Comparison of ENCODE assay signal across 8 cellular contexts in genomic region chr11:65420506-65421203, GRCh38. TPM values are rescaled to one million over a fixed set of nuclear protein-coding genes. Genes with fewer than 3 reads are reported as not detected.
A peak's percentile ranks its signal among the peaks of the same experiment; 100 is the strongest.
DNase-seq lines count a peak whose midpoint lies in the region; ATAC-seq, FAIRE-seq and TF ChIP-seq lines count a peak whose summit lies in the region.

No MANE protein-coding gene starts in this region.

- no peak for TF ChIP-seq RAD21 in A549 (conservative IDR thresholded peaks at IDR 0.05 in 1 of 2, IDR thresholded peaks at IDR 0.05 in 1 of 2)

- in situ Hi-C loops in mammary epithelial cell (cut with MboI; ENCODE audit: low sequenced_read_pairs in 2 of 2) = no loop called here

- H3K27me3 ChIP-seq in Karpas-422 (ENCODE audit: low read length) = no peaks in the 10 kb centered on the region
- no peaks in the 10 kb centered on the region for H3K27me3 ChIP-seq in mammary epithelial cell (ENCODE audit: insufficient read depth, low read length)
- H3K27me3 ChIP-seq in muscle layer of duodenum (ENCODE audit: low read depth, low read length) = no peaks in the 10 kb centered on the region

- no peak for TF ChIP-seq POLR2A in A549 (IDR thresholded peaks at IDR 0.05; ENCODE audit: low read length)

- WGBS in A549 (ENCODE audit: missing lambda C conversion rate) = 20% methylated on average over 6 of the region's 6 CpGs
- 19% methylated on average over 6 of the region's 6 CpGs for WGBS in mammary epithelial cell (ENCODE audit: low coverage, missing lambda C conversion rate)

- DNase-seq in A549 (ENCODE audit: low read depth in 1 of 2, low spot score in 1 of 2) = no peak
- DNase-seq in Karpas-422 = peak; percentile 55
- no peak for DNase-seq in mammary epithelial cell
- no peak for DNase-seq in NCI-H146 (lab: John Stamatoyannopoulos, UW)
- DNase-seq in AG20443 (ENCODE audit: low spot score) = no peak

- no peak for TF ChIP-seq CTCF in A549 (IDR thresholded peaks at IDR 0.05)
- TF ChIP-seq CTCF in mammary epithelial cell (conservative IDR thresholded peaks at IDR 0.05 in 1 of 2, IDR thresholded peaks at IDR 0.05 in 1 of 2; ENCODE audit: extremely low read depth in 1 of 2, insufficient read depth in 1 of 2, low read depth in 1 of 2, low read length in 2 of 2) = no peak

- no peak overlapping the region for H2AFZ ChIP-seq in Karpas-422 (ENCODE audit: low read length)
- H2AFZ ChIP-seq in mammary epithelial cell (ENCODE audit: low read depth, low read length) = no peak overlapping the region

- BruUV-seq in mammary epithelial cell (replicated peaks; lab: Mats Ljungman, UMichigan) = no TSS peak

- H4K20me1 ChIP-seq in Karpas-422 (ENCODE audit: insufficient read depth, low read depth, low read length) (peaks cover 26% of the 10 kb centered on the region), mammary epithelial cell (ENCODE audit: insufficient read depth, low read length) (peaks cover 5% of the 10 kb centered on the region)

- H3K9me2 ChIP-seq in Karpas-422 (replicated peaks; ENCODE audit: insufficient read depth, low read length) = no peaks in the 10 kb centered on the region

- dilution Hi-C loops in mammary epithelial cell (cut with HindIII; ENCODE audit: low sequenced_read_pairs) = loop anchor here (5.0 kb wide), 2 partner anchors 48 to 77 kb away; partner anchors contain the start of gene MALAT1

- H3K4me1 ChIP-seq in A549 = peaks cover 50% of the 10 kb centered on the region
- peaks cover 90% of the 10 kb centered on the region for H3K4me1 ChIP-seq in Karpas-422 (ENCODE audit: low read length)
- peaks cover 57% of the 10 kb centered on the region for H3K4me1 ChIP-seq in mammary epithelial cell (ENCODE audit: insufficient read depth, low read length)
- H3K4me1 ChIP-seq in muscle layer of duodenum (ENCODE audit: control insufficient read depth in 1 of 2, insufficient read depth in 2 of 2, low read length in 2 of 2) = peaks cover 22 to 40% of the 10 kb centered on the region in 2 donors

- H3K4me2 ChIP-seq in A549 (peak overlapping the region; percentile 89), Karpas-422 (ENCODE audit: low read depth, low read length, poor library complexity, severe bottlenecking) (peak overlapping the region; percentile 78), mammary epithelial cell (ENCODE audit: insufficient read depth, low read depth, low read length) (peak overlapping the region; percentile 65)

- CTCF ChIA-PET in A549 (lab: Yijun Ruan, JAX) (interaction anchor here (0.8 to 17.0 kb wide), 6 partner anchors 16 to 91 kb away, joined by 3 to 208 read pairs (median 6); partner anchors contain the start of genes FRMD8 and SLC25A45), mammary epithelial cell (lab: Charles Lee; ENCODE audit: low non-redundant PET) (interaction anchor here (0.6 kb wide), 2 partner anchors 39 to 72 kb away, joined by 3 to 4 read pairs; no protein-coding TSS in a partner anchor)

- POLR2A ChIA-PET in A549 (lab: Yijun Ruan, JAX) = interaction anchor here (0.5 to 17.5 kb wide), 18 partner anchors 6 to 194 kb away, joined by 3 to 756 read pairs (median 7); partner anchors contain the start of genes FRMD8, MALAT1, NEAT1 and PCNX3

- H3K9me3 ChIP-seq in A549 (no peaks in the 10 kb centered on the region), Karpas-422 (ENCODE audit: low read length) (no peaks in the 10 kb centered on the region), mammary epithelial cell (replicated peaks; ENCODE audit: insufficient read depth, low read length) (no peaks in the 10 kb centered on the region), muscle layer of duodenum (ENCODE audit: control insufficient read depth in 1 of 2, low read length in 2 of 2) (no peaks in the 10 kb centered on the region)

- H3K27ac ChIP-seq in A549 (peak overlapping the region; percentile 97 to 100), Karpas-422 (ENCODE audit: low read length) (peak overlapping the region; percentile 97), mammary epithelial cell (ENCODE audit: insufficient read depth, low read depth, low read length) (peak overlapping the region; percentile 100), muscle layer of duodenum (ENCODE audit: low read length) (peak overlapping the region; percentile 100)

- intact Hi-C loops in mammary epithelial cell (cut with micrococcal nuclease) = loop anchor here (1.0 kb wide), 1 partner anchor 152 kb away; the partner anchor contains the start of gene FAM89B

- peak overlapping the region; percentile 95 for H3K4me3 ChIP-seq in A549
- H3K4me3 ChIP-seq in Karpas-422 (ENCODE audit: low read length) = peak overlapping the region; percentile 84; the same call in 1 of the 2 replicates
- peak overlapping the region in 1 of 3 experiments; percentile 11 for H3K4me3 ChIP-seq in mammary epithelial cell (replicated peaks in 1 of 3; ENCODE audit: insufficient read depth in 1 of 3, low read depth in 2 of 3, low read length in 3 of 3)
- H3K4me3 ChIP-seq in muscle layer of duodenum (ENCODE audit: low read depth in 1 of 2, low read length in 2 of 2) = peak overlapping the region; percentile 42 to 100

- ATAC-seq in A549 (no peak), GM21515 (IDR thresholded peaks at IDR 0.05; ENCODE audit: unreplicated experiment) (no peak), HG02840 (IDR thresholded peaks at IDR 0.05; ENCODE audit: low FRiP score, unreplicated experiment) (no peak)

- peak overlapping the region; percentile 96 for H3K9ac ChIP-seq in Karpas-422 (ENCODE audit: low read length)
- peak overlapping the region; percentile 78 for H3K9ac ChIP-seq in mammary epithelial cell (ENCODE audit: insufficient read depth, low read length)

- no peak for FAIRE-seq in A549 (lab: Jason Lieb, UNC)

- H3K36me3 ChIP-seq in Karpas-422 (ENCODE audit: insufficient read depth, low read length) (no peaks in the 10 kb centered on the region), mammary epithelial cell (ENCODE audit: insufficient read depth, low read length) (no peaks in the 10 kb centered on the region), muscle layer of duodenum (ENCODE audit: control insufficient read depth in 1 of 2, insufficient read depth in 2 of 2, low read length in 2 of 2) (peaks cover 17 to 65% of the 10 kb centered on the region in 2 donors)

- H3K79me2 ChIP-seq in Karpas-422 (ENCODE audit: low read length) (peaks cover 34% of the 10 kb centered on the region), mammary epithelial cell (ENCODE audit: insufficient read depth, low read length) (peaks cover 61% of the 10 kb centered on the region)

- TF ChIP-seq EP300 in A549 (IDR thresholded peaks at IDR 0.05) = no peak

TF ChIP-seq in A549, 52 proteins besides CTCF, POLR2A, EP300 and RAD21:
- TF ChIP-seq GATA3 (IDR thresholded peaks at IDR 0.05; ENCODE audit: borderline replicate concordance) = 0 out of 2 replicates have a peak, but pooled peaks have one; percentile 7
- TF ChIP-seq HEYL (CRISPR knock-in tag; IDR thresholded peaks at IDR 0.05) = peak; percentile 83
- no peak for TF ChIP-seq USF2 (IDR thresholded peaks at IDR 0.05)
- TF ChIP-seq CEBPB (IDR thresholded peaks at IDR 0.05) = no peak
- 0 out of 2 replicates have a peak, but pooled peaks have one; percentile 5 for TF ChIP-seq HOXA7 (CRISPR knock-in tag; IDR thresholded peaks at IDR 0.05)
- TF ChIP-seq ZSCAN20 (CRISPR knock-in tag; IDR thresholded peaks at IDR 0.05) = peak; percentile 86
- no peak for TF ChIP-seq FOSL2 (IDR thresholded peaks at IDR 0.05)
- TF ChIP-seq FOSL2 (CRISPR knock-in tag; IDR thresholded peaks at IDR 0.05) = no peak
- TF ChIP-seq TP53 (CRISPR knock-in tag; IDR thresholded peaks at IDR 0.05) = 0 out of 2 replicates have a peak, but pooled peaks have one; percentile 23
- 0 out of 2 replicates have a peak, but pooled peaks have one; percentile 32 for TF ChIP-seq HOXB13 (CRISPR knock-in tag; IDR thresholded peaks at IDR 0.05; ENCODE audit: low read depth)

RNA-seq across cellular contexts. Expression of gene NEAT1, which starts 1.9 kb away (rescaled TPM):
- 181 and 314 TPM in 2 replicates for polyA plus RNA-seq in A549 (2011; rRNA removed)
- 137 and 155 TPM in 2 replicates for polyA plus RNA-seq in A549 (2012; cell fraction: cytosol; rRNA removed)
- polyA plus RNA-seq in A549 (2012; cell fraction: nucleus; rRNA removed) = 406 and 691 TPM in 2 replicates
- polyA plus RNA-seq in A549 (2017; fragmentation: RNase III; extraction: RNeasy Plus Mini Kit Qiagen cat#74134 plus additional on column Dnase treatment) = 1,009 to 1,407 TPM (median 1,223 TPM) in 3 replicates
- 160 and 161 TPM in 2 replicates for polyA minus RNA-seq in A549 (2011; rRNA and poly(A)+ RNA removed)
- 36.5 and 74.7 TPM in 2 replicates for total RNA-seq in Karpas-422 (2014; rRNA removed; shearing (Covaris generic); ENCODE audit: low replicate concordance)
- total RNA-seq in mammary epithelial cell = 100 to 1,000 TPM; 364 to 775 TPM
- polyA plus RNA-seq in mammary epithelial cell = 20.1 TPM
- 98.8 TPM for polyA minus RNA-seq in mammary epithelial cell

RNA-seq across cellular contexts. Expression of gene FRMD8, which starts 34.2 kb away (rescaled TPM):
- polyA plus RNA-seq in A549 (2011; rRNA removed) = 12.2 and 12.9 TPM in 2 replicates
- polyA plus RNA-seq in A549 (2012; cell fraction: cytosol; rRNA removed) = 30.5 and 36.6 TPM in 2 replicates
- 46.7 and 62.2 TPM in 2 replicates for polyA plus RNA-seq in A549 (2012; cell fraction: nucleus; rRNA removed)
- 16.5 to 20.0 TPM (median 17.4 TPM) in 3 replicates for polyA plus RNA-seq in A549 (2017; fragmentation: RNase III; extraction: RNeasy Plus Mini Kit Qiagen cat#74134 plus additional on column Dnase treatment)
- polyA minus RNA-seq in A549 (2011; rRNA and poly(A)+ RNA removed) = 12.1 and 14.5 TPM in 2 replicates
- total RNA-seq in Karpas-422 (2014; rRNA removed; shearing (Covaris generic); ENCODE audit: low replicate concordance) = 48.5 and 102 TPM in 2 replicates
- total RNA-seq in mammary epithelial cell = 10 to 100 TPM; 43.4 to 74.8 TPM
- 34.0 TPM for polyA plus RNA-seq in mammary epithelial cell
- polyA minus RNA-seq in mammary epithelial cell = 43.2 TPM

RNA-seq across cellular contexts. Expression of gene SLC25A45, which starts 38.2 kb away (rescaled TPM):
- 3.1 and 4.9 TPM in 2 replicates for polyA plus RNA-seq in A549 (2011; rRNA removed)
- polyA plus RNA-seq in A549 (2012; cell fraction: cytosol; rRNA removed) = 3.1 and 4.9 TPM in 2 replicates
- 12.5 and 14.9 TPM in 2 replicates for polyA plus RNA-seq in A549 (2012; cell fraction: nucleus; rRNA removed)
- polyA plus RNA-seq in A549 (2017; fragmentation: RNase III; extraction: RNeasy Plus Mini Kit Qiagen cat#74134 plus additional on column Dnase treatment) = 7.9 to 8.6 TPM (median 8.1 TPM) in 3 replicates
- polyA minus RNA-seq in A549 (2011; rRNA and poly(A)+ RNA removed) = 7.0 and 9.0 TPM in 2 replicates
- 6.7 and 9.7 TPM in 2 replicates for total RNA-seq in Karpas-422 (2014; rRNA removed; shearing (Covaris generic); ENCODE audit: low replicate concordance)
- 1 to 10 TPM in 1 of 2 donors, under 1 TPM in 1; 0.50 to 2.4 TPM for total RNA-seq in mammary epithelial cell
- 0.28 TPM for polyA plus RNA-seq in mammary epithelial cell
- polyA minus RNA-seq in mammary epithelial cell = 2.0 TPM
